In the genomic region with DNA sequence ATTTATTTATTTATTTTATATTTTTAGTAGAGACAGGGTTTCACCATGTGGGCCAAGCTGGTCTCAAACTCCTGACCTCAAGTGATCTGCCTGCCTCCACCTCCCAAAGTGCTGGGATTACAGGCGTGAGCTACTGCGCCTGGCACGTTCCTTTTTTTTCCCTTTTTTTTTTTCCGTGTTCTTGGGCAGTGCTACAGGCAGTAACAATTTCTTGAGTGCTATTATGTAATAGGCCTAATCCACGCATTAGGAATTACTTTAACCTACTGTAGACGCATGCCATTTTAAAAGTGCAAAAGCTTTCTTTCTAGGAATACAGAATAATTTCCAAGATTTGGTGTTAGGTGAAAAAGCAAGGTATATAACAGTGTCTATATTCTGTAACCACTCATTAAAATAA, we compare ENCODE assay signal across 16 cellular contexts.
DNase-seq lines count a peak whose midpoint lies in the region; ATAC-seq, FAIRE-seq and TF ChIP-seq lines count a peak whose summit lies in the region.
"Had no signal": no experiment of that assay in that cellular context is flagged by ENCODE, and none has a peak within 500 bp of the region (broad histone marks: within the 10 kb centered on the region; RNA-seq: fewer than 3 reads in every experiment).

No MANE protein-coding gene starts in this region.

- H3K79me2 ChIP-seq in KMS-11 (ENCODE audit: insufficient read depth, low read depth) (no peaks in the 10 kb centered on the region), GM12878 (ENCODE audit: control insufficient read depth, insufficient read depth, low read length) (peaks cover 6% of the 10 kb centered on the region)

- H3K4me2 ChIP-seq in KMS-11, result peak overlapping the region; percentile 3; the same call in 1 of the 2 replicates
- no peak overlapping the region for H3K4me2 ChIP-seq in GM12878 (ENCODE audit: control insufficient read depth, insufficient read depth)
- H3K4me2 ChIP-seq: A549, BLaER1 had no signal

- CTCF ChIA-PET in GM12878 (lab: Yijun Ruan, JAX), result interaction anchor here (0.7 to 2.8 kb wide), 2 partner anchors 66 to 192 kb away, joined by 4 to 8 read pairs; no protein-coding TSS in a partner anchor

- TF ChIP-seq RAD21 in GM12878 (IDR thresholded peaks at IDR 0.05; ENCODE audit: insufficient read depth, low read depth, low read length), result no peak

- TF ChIP-seq POLR2A in GM12878 (IDR thresholded peaks at IDR 0.05; ENCODE audit: low read depth, low read length), result no peak

- H3K27ac ChIP-seq in KMS-11, result no peak overlapping the region
- peak overlapping the region; percentile 69; the same call in 1 of the 2 replicates for H3K27ac ChIP-seq in GM12878 (ENCODE audit: control insufficient read depth, insufficient read depth)
- H3K27ac ChIP-seq: A549, BLaER1, GM23248 had no signal

- no TSS peak for BruUV-seq in GM12878 (replicated peaks; lab: Mats Ljungman, UMichigan)

- H3K9ac ChIP-seq in KMS-11, result no peak overlapping the region
- no peak overlapping the region for H3K9ac ChIP-seq in GM12878 (ENCODE audit: control insufficient read depth, insufficient read depth, low read length)
- H3K9ac ChIP-seq: BLaER1, GM23248 had no signal

- peaks cover 16% of the 10 kb centered on the region for H3K4me1 ChIP-seq in KMS-11 (ENCODE audit: low read depth, poor library complexity, severe bottlenecking)
- peaks cover 23% of the 10 kb centered on the region for H3K4me1 ChIP-seq in GM12878 (ENCODE audit: control insufficient read depth, insufficient read depth, low read length)
- H3K4me1 ChIP-seq: Caco-2 had no signal

- intact Hi-C loops in GM12878 (cut with micrococcal nuclease; ENCODE audit: unreplicated experiment), result no loop called here
- intact Hi-C loops in sciatic nerve (cut with DNase I), result no loop called here

- H3K27me3 ChIP-seq in KMS-11 (ENCODE audit: insufficient read depth, low read depth) (no peaks in the 10 kb centered on the region), GM12878 (replicated peaks in 1 of 2; ENCODE audit: control insufficient read depth in 2 of 2, insufficient read depth in 2 of 2, low read length in 1 of 2) (no peaks in the 10 kb centered on the region)
- H3K27me3 ChIP-seq: BLaER1 had no signal

- ATAC-seq in GM12878 (no peak), sciatic nerve (peak; percentile 53), HG02798 (IDR thresholded peaks at IDR 0.05; ENCODE audit: poor library complexity, unreplicated experiment) (no peak)
- ATAC-seq: A549, HCT116, HepG2 had no signal

- SMC1A ChIA-PET in GM12878 (lab: Charles Lee; ENCODE audit: uncharacterized antibody, unreplicated experiment), result interaction anchor here (6.3 kb wide), 1 partner anchor 15 kb away, joined by 56 read pairs; no protein-coding TSS in a partner anchor

- in situ Hi-C loops in GM12878 (cut with MboI), result no loop called here

- POLR2A ChIA-PET in GM12878 (lab: Charles Lee), result interaction anchor here (0.6 to 3.8 kb wide), 3 partner anchors 15 to 68 kb away, joined by 3 to 19 read pairs (median 5); no protein-coding TSS in a partner anchor

- TF ChIP-seq CTCF in KMS-11 (conservative IDR thresholded peaks at IDR 0.05; ENCODE audit: low read depth, low read length), result no peak
- TF ChIP-seq CTCF in GM12878 (IDR thresholded peaks at IDR 0.05 in 2 of 3, conservative IDR thresholded peaks at IDR 0.05 in 1 of 3; ENCODE audit: control insufficient read depth in 2 of 3, extremely low read depth in 1 of 3, insufficient read depth in 1 of 3, low read depth in 3 of 3, low read length in 3 of 3), result no peak

- RAD21 ChIA-PET in GM12878 (lab: Charles Lee; ENCODE audit: unreplicated experiment), result interaction anchor here (1.0 to 1.2 kb wide), 3 partner anchors 52 to 75 kb away, joined by 3 read pairs; no protein-coding TSS in a partner anchor

- FAIRE-seq in GM12878 (lab: Jason Lieb, UNC) (no peak), urothelium cell line (lab: Jason Lieb, UNC) (no peak)
- FAIRE-seq: A549, HepG2, HTR-8/SVneo had no signal

- 89% methylated on average over 6 of the region's 6 CpGs for WGBS in GM12878 (ENCODE audit: insufficient coverage, insufficient replicate concordance, low lambda C conversion rate, missing lambda C conversion rate)

- DNase-seq in GM12878 (ENCODE audit: low read depth, low spot score) (no peak), sciatic nerve (ENCODE audit: low spot score) (no peak), urothelium cell line (ENCODE audit: low spot score) (no peak)
- DNase-seq in stimulated activated CD4-positive, alpha-beta T cell treated with anti-CD3 and anti-CD28 coated beads, Interleukin-1b, Interleukin-23, amount 100 ng/mL, for 48 hours, result no peak
- DNase-seq in stimulated activated CD4-positive, alpha-beta T cell treated with anti-CD3 and anti-CD28 coated beads, Interleukin-15, amount 100 ng/mL, for 24 hours, result no peak
- DNase-seq: Caco-2; CD8-positive, alpha-beta memory T cell; DMS53; GM23248 had no signal

- no peaks in the 10 kb centered on the region for H3K36me3 ChIP-seq in KMS-11 (ENCODE audit: insufficient read depth)
- H3K36me3 ChIP-seq in GM12878 (ENCODE audit: control insufficient read depth in 2 of 2, insufficient read depth in 2 of 2, low read length in 1 of 2), result no peaks in the 10 kb centered on the region
- H3K36me3 ChIP-seq: BLaER1 had no signal

- no peak for TF ChIP-seq EP300 in GM12878 (IDR thresholded peaks at IDR 0.05; ENCODE audit: borderline replicate concordance in 1 of 2, control insufficient read depth in 1 of 2, low read depth in 2 of 2, low read length in 2 of 2)

- H3K9me3 ChIP-seq in GM12878 (replicated peaks; ENCODE audit: control insufficient read depth, insufficient read depth, low read length), result no peaks in the 10 kb centered on the region
- H3K9me3 ChIP-seq: A549, BLaER1, Caco-2 had no signal

- no peak overlapping the region for H3K4me3 ChIP-seq in KMS-11 (IDR thresholded peaks at IDR 0.05; ENCODE audit: insufficient read depth, low read depth, low read length)
- no peak overlapping the region for H3K4me3 ChIP-seq in GM12878
- H3K4me3 ChIP-seq: A549, BLaER1, GM23248 had no signal

- H2AFZ ChIP-seq in KMS-11 (ENCODE audit: low read depth) (no peak overlapping the region), GM12878 (ENCODE audit: control insufficient read depth, low read depth, low read length) (no peak overlapping the region)
- H2AFZ ChIP-seq: GM23248 had no signal

- H4K20me1 ChIP-seq in KMS-11 (ENCODE audit: insufficient read depth), result no peaks in the 10 kb centered on the region
- H4K20me1 ChIP-seq in GM12878 (ENCODE audit: control insufficient read depth, insufficient read depth), result no peaks in the 10 kb centered on the region
- H4K20me1 ChIP-seq: BLaER1 had no signal

TF ChIP-seq in GM12878, 131 proteins besides CTCF, POLR2A, EP300 and RAD21 (continues in another document):
- TF ChIP-seq NR2C2 (IDR thresholded peaks at IDR 0.05; ENCODE audit: borderline replicate concordance, control insufficient read depth, insufficient read length, low read depth), result no peak
- TF ChIP-seq, protein P1, sequence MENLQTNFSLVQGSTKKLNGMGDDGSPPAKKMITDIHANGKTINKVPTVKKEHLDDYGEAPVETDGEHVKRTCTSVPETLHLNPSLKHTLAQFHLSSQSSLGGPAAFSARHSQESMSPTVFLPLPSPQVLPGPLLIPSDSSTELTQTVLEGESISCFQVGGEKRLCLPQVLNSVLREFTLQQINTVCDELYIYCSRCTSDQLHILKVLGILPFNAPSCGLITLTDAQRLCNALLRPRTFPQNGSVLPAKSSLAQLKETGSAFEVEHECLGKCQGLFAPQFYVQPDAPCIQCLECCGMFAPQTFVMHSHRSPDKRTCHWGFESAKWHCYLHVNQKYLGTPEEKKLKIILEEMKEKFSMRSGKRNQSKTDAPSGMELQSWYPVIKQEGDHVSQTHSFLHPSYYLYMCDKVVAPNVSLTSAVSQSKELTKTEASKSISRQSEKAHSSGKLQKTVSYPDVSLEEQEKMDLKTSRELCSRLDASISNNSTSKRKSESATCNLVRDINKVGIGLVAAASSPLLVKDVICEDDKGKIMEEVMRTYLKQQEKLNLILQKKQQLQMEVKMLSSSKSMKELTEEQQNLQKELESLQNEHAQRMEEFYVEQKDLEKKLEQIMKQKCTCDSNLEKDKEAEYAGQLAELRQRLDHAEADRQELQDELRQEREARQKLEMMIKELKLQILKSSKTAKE (IDR thresholded peaks at IDR 0.05; ENCODE audit: low read depth, poor library complexity, severe bottlenecking), result no peak
- no peak for TF ChIP-seq IRF3 (IDR thresholded peaks at IDR 0.05)
- no peak for TF ChIP-seq NBN (IDR thresholded peaks at IDR 0.05)
- TF ChIP-seq WRNIP1 (IDR thresholded peaks at IDR 0.05; ENCODE audit: borderline replicate concordance, low read depth, low read length), result no peak
- TF ChIP-seq SPI1 (IDR thresholded peaks at IDR 0.05; ENCODE audit: borderline replicate concordance, insufficient read depth, low read depth, low read length), result no peak
